ENCODE assay signal across 28 cellular contexts in the genomic region with DNA sequence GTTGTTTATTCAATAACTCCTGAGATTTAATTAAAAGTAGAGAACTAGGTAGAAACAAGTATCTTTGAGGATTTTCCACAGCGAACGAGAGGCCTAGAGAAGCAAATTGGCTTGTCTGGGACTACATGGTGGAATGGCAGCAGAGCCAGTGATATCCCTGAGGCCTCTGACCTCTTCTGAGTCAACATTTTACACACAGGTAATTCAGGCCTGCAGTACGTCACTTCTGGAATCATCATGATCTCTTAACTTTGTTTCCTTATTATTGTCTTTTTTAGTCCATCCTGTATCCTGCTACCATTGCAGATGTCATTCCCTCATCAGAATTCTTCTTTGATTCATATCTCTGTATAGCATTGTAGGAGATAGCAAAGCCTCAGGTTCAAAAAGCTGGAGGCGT.
"Had no signal": no experiment of that assay in that cellular context is flagged by ENCODE, and none has a peak within 500 bp of the region (broad histone marks: within the 10 kb centered on the region; RNA-seq: fewer than 3 reads in every experiment).

No MANE protein-coding gene starts in this region.

- H3K9me3 ChIP-seq: colonic mucosa, esophagus muscularis mucosa, esophagus squamous epithelium, gastrocnemius medialis, gastroesophageal sphincter, heart left ventricle, heart right ventricle had no signal

- H3K27ac ChIP-seq: colonic mucosa, coronary artery, dorsolateral prefrontal cortex, epithelial cell of prostate, esophagus muscularis mucosa, esophagus squamous epithelium, foreskin keratinocyte, gastrocnemius medialis, gastroesophageal sphincter, heart left ventricle, heart right ventricle had no signal

- H3K4me1 ChIP-seq: colonic mucosa, esophagus muscularis mucosa, esophagus squamous epithelium, foreskin keratinocyte, gastrocnemius medialis, gastroesophageal sphincter had no signal

- ATAC-seq: effector memory CD8-positive, alpha-beta T cell; esophagus mucosa; foreskin keratinocyte; gastrocnemius medialis; gastroesophageal sphincter; heart left ventricle; heart right ventricle had no signal

- H3K4me3 ChIP-seq: colonic mucosa, coronary artery, dorsolateral prefrontal cortex, esophagus muscularis mucosa, esophagus squamous epithelium, gastrocnemius medialis, gastroesophageal sphincter, heart left ventricle, heart right ventricle had no signal

- DNase-seq: colonic mucosa; cortex of kidney; dermis blood vessel endothelial cell; dorsolateral prefrontal cortex; effector CD4-positive, alpha-beta T cell; effector CD8-positive, alpha-beta T cell; effector memory CD4-positive, alpha-beta T cell; effector memory CD8-positive, alpha-beta T cell; endodermal cell; erythroblast; esophagus squamous epithelium; foreskin fibroblast; foreskin keratinocyte; foreskin melanocyte; gastrocnemius medialis; glutamatergic neuron; head of caudate nucleus; heart left ventricle; heart right ventricle had no signal

- H3K27me3 ChIP-seq: colonic mucosa, dorsolateral prefrontal cortex, esophagus muscularis mucosa, esophagus squamous epithelium, foreskin keratinocyte, gastrocnemius medialis, gastroesophageal sphincter, heart left ventricle, heart right ventricle had no signal

- FAIRE-seq: colon, endometrium, endothelial cell of umbilical vein, frontal cortex had no signal
